8 cellular contexts compared by ENCODE assay signal in the genomic region with DNA sequence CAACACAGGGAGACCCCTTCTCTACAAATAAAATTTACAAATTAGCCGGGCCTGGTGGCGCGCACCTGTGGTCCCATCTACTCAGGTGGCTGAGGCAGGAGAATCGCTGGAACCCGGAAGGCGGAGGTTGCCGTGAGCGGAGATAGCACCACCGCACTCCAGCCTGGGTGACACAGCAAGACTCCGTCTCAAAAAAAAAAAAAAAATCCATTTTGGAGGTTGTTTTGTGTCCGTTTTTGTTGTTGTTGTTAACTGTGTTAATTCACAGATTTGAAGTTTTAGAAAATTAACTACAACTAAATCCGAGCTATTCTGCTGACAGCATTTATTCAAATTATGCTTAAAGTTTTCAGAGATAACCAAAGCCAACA. TPM values are rescaled to one million over a fixed set of nuclear protein-coding genes. Genes with fewer than 3 reads are reported as not detected.
DNase-seq lines count a peak whose midpoint lies in the region; ATAC-seq and TF ChIP-seq lines count a peak whose summit lies in the region.

No MANE protein-coding gene starts in this region.

- DNase-seq in activated CD8-positive, alpha-beta memory T cell treated with anti-CD3 and anti-CD28 coated beads, Interleukin-2, amount 10 ng/mL, durations not matched to agents 7 days and 5 days, result peak; percentile 58
- no peak for DNase-seq in activated CD8-positive, alpha-beta memory T cell treated with anti-CD3 and anti-CD28 coated beads for 24 hours
- peak in 18 of 34 experiments; percentile 3 to 34 (median 19) for DNase-seq in T-cell
- no peak for DNase-seq in coronary artery (ENCODE audit: low spot score)
- peak; percentile 68 for DNase-seq in transverse colon
- no peak for DNase-seq in GDM1 (lab: John Stamatoyannopoulos, UW)

- TF ChIP-seq POLR2A in transverse colon (IDR thresholded peaks at IDR 0.05), result no peak

- peaks cover 40% of the 10 kb centered on the region for H3K4me1 Mint-ChIP-seq in activated CD8-positive, alpha-beta memory T cell treated with anti-CD3 and anti-CD28 coated beads, Interleukin-2, amount 10 ng/mL, durations not matched to agents 7 days and 5 days
- peaks cover 30 to 48% (median 43%) of the 10 kb centered on the region in 3 donors for H3K4me1 Mint-ChIP-seq in T-cell

- H3K27ac Mint-ChIP-seq in activated CD8-positive, alpha-beta memory T cell treated with anti-CD3 and anti-CD28 coated beads, Interleukin-2, amount 10 ng/mL, durations not matched to agents 7 days and 5 days, result peak overlapping the region; percentile 87
- peak overlapping the region; percentile 52 to 61 for H3K27ac Mint-ChIP-seq in T-cell

- peak overlapping the region; percentile 79 for H3K4me3 Mint-ChIP-seq in activated CD8-positive, alpha-beta memory T cell treated with anti-CD3 and anti-CD28 coated beads, Interleukin-2, amount 10 ng/mL, durations not matched to agents 7 days and 5 days
- peak overlapping the region; percentile 82 to 89 (median 85) for H3K4me3 Mint-ChIP-seq in T-cell

- POLR2A ChIA-PET in T-cell (lab: Charles Lee), result interaction anchor here (0.6 to 1.3 kb wide), 3 partner anchors 9 to 1807 kb away, joined by 4 to 6 read pairs (median 5); a partner anchor contains a TSS

- no peaks in the 10 kb centered on the region for H3K9me3 Mint-ChIP-seq in activated CD8-positive, alpha-beta memory T cell treated with anti-CD3 and anti-CD28 coated beads, Interleukin-2, amount 10 ng/mL, durations not matched to agents 7 days and 5 days (ENCODE audit: low read depth)
- no peaks in the 10 kb centered on the region for H3K9me3 Mint-ChIP-seq in T-cell

- H3K36me3 ChIP-seq in mucosa of rectum (ENCODE audit: control insufficient read depth in 2 of 2, insufficient read depth in 2 of 2, low read length in 2 of 2), result peaks cover 0 to 2% of the 10 kb centered on the region in 2 donors
- H3K36me3 ChIP-seq in transverse colon, result no peaks in the 10 kb centered on the region

- H3K36me3 Mint-ChIP-seq in activated CD8-positive, alpha-beta memory T cell treated with anti-CD3 and anti-CD28 coated beads, Interleukin-2, amount 10 ng/mL, durations not matched to agents 7 days and 5 days, result peaks cover 19% of the 10 kb centered on the region
- peaks cover 20% of the 10 kb centered on the region for H3K36me3 Mint-ChIP-seq in T-cell

- H3K27me3 ChIP-seq in mucosa of rectum (ENCODE audit: control insufficient read depth in 2 of 2, insufficient read depth in 2 of 2, low read length in 2 of 2) (no peaks in the 10 kb centered on the region), transverse colon (no peaks in the 10 kb centered on the region)

- H3K27ac ChIP-seq in coronary artery, result peak overlapping the region; percentile 90 to 99
- peak overlapping the region; percentile 96 to 98 for H3K27ac ChIP-seq in mucosa of rectum (ENCODE audit: low read depth in 2 of 2, low read length in 2 of 2)
- peak overlapping the region; percentile 95 to 98 (median 96) for H3K27ac ChIP-seq in transverse colon

- CTCF ChIA-PET in activated CD8-positive, alpha-beta memory T cell treated with anti-CD3 and anti-CD28 coated beads, Interleukin-2, amount 10 ng/mL, durations not matched to agents 7 days and 5 days (lab: Charles Lee), result interaction anchor here (0.7 to 1.4 kb wide), 7 partner anchors 66 to 402 kb away, joined by 3 to 4 read pairs (median 3); a partner anchor contains a TSS
- CTCF ChIA-PET in T-cell (lab: Charles Lee), result interaction anchor here in 1 of 2 donors (0.6 to 0.8 kb wide), 2 partner anchors 11 to 14 kb away, joined by 3 to 8 read pairs; no protein-coding TSS in a partner anchor

- no peak for ATAC-seq in activated CD8-positive, alpha-beta memory T cell treated with anti-CD3 and anti-CD28 coated beads, Interleukin-2, amount 10 ng/mL, durations not matched to agents 7 days and 5 days
- peak in 2 of 4 experiments; percentile 7 to 9 for ATAC-seq in T-cell (replicated peaks in 1 of 4)
- ATAC-seq in GM21390 (IDR thresholded peaks at IDR 0.05; ENCODE audit: unreplicated experiment), result no peak

- H3K9ac ChIP-seq in mucosa of rectum (ENCODE audit: low read depth in 1 of 2, low read length in 2 of 2), result peak overlapping the region; percentile 79 to 94

- TF ChIP-seq EP300 in transverse colon (IDR thresholded peaks at IDR 0.05; ENCODE audit: low read depth), result no peak

- in situ Hi-C loops in transverse colon (cut with MboI; ENCODE audit: low pct_ligation_motif_present in 1 of 4, low pct_unique_long_range_greater_than_20kb in 1 of 4, low sequenced_read_pairs in 3 of 4), result loop anchor here in 1 of 4 donors (10.0 kb wide), 1 partner anchor 58 kb away; no protein-coding TSS in a partner anchor

- H3K27me3 Mint-ChIP-seq in activated CD8-positive, alpha-beta memory T cell treated with anti-CD3 and anti-CD28 coated beads, Interleukin-2, amount 10 ng/mL, durations not matched to agents 7 days and 5 days, result peaks cover 3% of the 10 kb centered on the region
- peaks cover 0 to 3% of the 10 kb centered on the region in 2 donors for H3K27me3 Mint-ChIP-seq in T-cell

- no peaks in the 10 kb centered on the region for H3K9me3 ChIP-seq in mucosa of rectum (ENCODE audit: control insufficient read depth in 2 of 2, low read length in 2 of 2)
- H3K9me3 ChIP-seq in transverse colon, result no peaks in the 10 kb centered on the region

- 0 to 9% methylated on average over 1 to 12 of the region's 12 CpGs for WGBS in transverse colon (ENCODE audit: low coverage in 1 of 2), 2 donors

- intact Hi-C loops in transverse colon (cut with DNase I; ENCODE audit: low total_unique reads), result loop anchor here (10.0 kb wide), 1 partner anchor 152 kb away; a partner anchor contains a TSS

- H3K4me1 ChIP-seq in mucosa of rectum (ENCODE audit: control insufficient read depth in 2 of 2, insufficient read depth in 2 of 2, low read length in 2 of 2), result peaks cover 3 to 10% of the 10 kb centered on the region in 2 donors
- peaks cover 4 to 24% (median 13%) of the 10 kb centered on the region in 4 donors for H3K4me1 ChIP-seq in transverse colon

- peak overlapping the region; percentile 96 for H3K4me3 ChIP-seq in coronary artery
- H3K4me3 ChIP-seq in mucosa of rectum (ENCODE audit: low read length in 2 of 2), result peak overlapping the region; percentile 82 to 83
- peak overlapping the region; percentile 46 to 70 (median 60) for H3K4me3 ChIP-seq in transverse colon

- no peak for TF ChIP-seq CTCF in coronary artery (IDR thresholded peaks at IDR 0.05)
- TF ChIP-seq CTCF in transverse colon (IDR thresholded peaks at IDR 0.05), result no peak

RNA-seq across cellular contexts. Expression of a gene that starts 0.6 kb away (rescaled TPM):
- 10 to 100 TPM; 14.0 to 16.6 TPM for total RNA-seq in activated CD8-positive, alpha-beta memory T cell treated with anti-CD3 and anti-CD28 coated beads, Interleukin-2, amount 10 ng/mL, durations not matched to agents 7 days and 5 days
- total RNA-seq in T-cell, result 10 to 100 TPM; 14.3 to 33.3 (median 22.4) TPM
- 10 to 100 TPM; 13.0 to 21.9 (median 18.2) TPM for total RNA-seq in transverse colon

Comparison
In these comparisons a context has a peak if more than half of its experiments do, and no peak if none do; other contexts are left out.
1. DNase-seq: peak in activated CD8-positive, alpha-beta memory T cell treated with anti-CD3 and anti-CD28 coated beads, Interleukin-2, amount 10 ng/mL, durations not matched to agents 7 days and 5 days (single experiment), T-cell (18 of 34) and transverse colon (single experiment); none in activated CD8-positive, alpha-beta memory T cell treated with anti-CD3 and anti-CD28 coated beads for 24 hours (single experiment), coronary artery (single experiment) and GDM1 (single experiment).
2. Peak in every context shown above with its lines, with median percentiles within 50 percentile points of each other: H3K27ac ChIP-seq and H3K4me3 ChIP-seq.